ENCODE assay signal across 9 cellular contexts in the genomic region with DNA sequence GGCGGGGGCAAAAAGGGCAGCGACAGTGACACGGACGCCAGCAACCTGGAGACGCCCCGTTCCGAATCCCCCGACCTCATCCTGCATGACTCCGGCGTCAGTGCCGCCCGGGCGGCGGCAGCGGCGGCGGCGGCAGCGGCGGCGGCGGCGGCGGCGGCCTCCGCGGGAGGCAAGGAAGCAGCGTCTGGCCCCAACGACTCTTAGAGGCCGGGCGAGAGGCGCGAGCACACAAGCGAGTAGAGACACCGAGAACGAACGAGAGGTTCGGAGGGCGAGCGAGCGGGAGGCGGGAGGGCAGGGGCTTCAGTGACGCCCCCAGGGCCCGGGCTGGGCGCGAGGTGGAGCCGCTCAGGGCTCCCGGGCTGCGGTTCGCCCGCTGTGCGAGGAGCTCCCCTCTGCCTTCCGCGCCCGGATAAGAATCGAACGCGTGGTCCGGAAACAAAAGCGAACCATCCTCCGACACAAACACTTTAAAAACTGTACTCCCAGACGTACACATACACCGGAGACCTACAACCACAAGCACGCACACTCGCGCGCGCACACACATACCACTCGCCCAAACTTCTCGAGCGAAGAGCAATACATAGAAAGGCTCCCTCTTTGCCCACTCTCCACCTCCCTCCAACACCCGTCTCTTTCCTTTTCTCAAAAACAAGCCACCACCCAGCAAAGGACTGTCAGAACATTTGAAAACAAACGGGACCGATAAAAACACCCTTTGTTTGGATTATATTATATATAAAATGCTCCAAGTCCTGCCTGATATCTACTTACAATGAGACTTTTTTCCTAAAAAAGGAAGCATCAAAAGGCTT. TPM values are rescaled to one million over a fixed set of nuclear protein-coding genes. Genes with fewer than 3 reads are reported as not detected.
DNase-seq lines count a peak whose midpoint lies in the region; ATAC-seq and TF ChIP-seq lines count a peak whose summit lies in the region.
"Had no signal": no experiment of that assay in that cellular context is flagged by ENCODE, and none has a peak within 500 bp of the region (broad histone marks: within the 10 kb centered on the region; RNA-seq: fewer than 3 reads in every experiment).

No MANE protein-coding gene starts in this region.

- intact Hi-C loops in sciatic nerve (cut with DNase I) = loop anchor here (10.0 kb wide), 1 partner anchor 1757 kb away; a partner anchor contains a TSS

- no peaks in the 10 kb centered on the region for H3K36me3 ChIP-seq in smooth muscle cell (ENCODE audit: low read depth)

- H3K27me3 ChIP-seq in smooth muscle cell (ENCODE audit: low read depth) = peaks cover 100% of the 10 kb centered on the region

- H3K4me2 ChIP-seq in smooth muscle cell = peak overlapping the region; percentile 81

- no peaks in the 10 kb centered on the region for H3K79me2 ChIP-seq in smooth muscle cell (ENCODE audit: low read depth)

- H3K9ac ChIP-seq in smooth muscle cell (ENCODE audit: low read depth) = no peak overlapping the region

- DNase-seq in DMS 273 (lab: John Stamatoyannopoulos, UW; ENCODE audit: unreplicated experiment) = peak; percentile 82
- DNase-seq in DMS 273 treated with DMSO at 0.1 percent for 48 hours (lab: John Stamatoyannopoulos, UW) = no peak
- no peak for DNase-seq in HFF-Myc (ENCODE audit: extremely low read depth, low read depth)
- peak; percentile 62 for DNase-seq in UCSD-AML1 (lab: John Stamatoyannopoulos, UW; ENCODE audit: unreplicated experiment)
- no peak for DNase-seq in fibroblast of villous mesenchyme (ENCODE audit: low read depth)
- DNase-seq in smooth muscle cell (lab: John Stamatoyannopoulos, UW; ENCODE audit: unreplicated experiment) = no peak
- DNase-seq in sciatic nerve (ENCODE audit: low spot score) = no peak
- DNase-seq in H4 (ENCODE audit: low spot score) = no peak

- peak overlapping the region; percentile 46 for H2AFZ ChIP-seq in smooth muscle cell (ENCODE audit: low read depth)

- peaks cover 11% of the 10 kb centered on the region for H4K20me1 ChIP-seq in smooth muscle cell (ENCODE audit: low read depth)

- TF ChIP-seq CTCF in HFF-Myc (IDR thresholded peaks at IDR 0.05; ENCODE audit: low read depth, low read length, missing control alignments) (no peak), fibroblast of villous mesenchyme (IDR thresholded peaks at IDR 0.05; ENCODE audit: insufficient read depth, low read depth, low read length) (no peak), smooth muscle cell (IDR thresholded peaks at IDR 0.05; ENCODE audit: borderline replicate concordance, insufficient read depth, poor library complexity, severe bottlenecking) (no peak)

- H3F3A ChIP-seq in smooth muscle cell (ENCODE audit: low read depth) = no peaks in the 10 kb centered on the region

- peaks cover 60% of the 10 kb centered on the region for H3K4me1 ChIP-seq in smooth muscle cell (ENCODE audit: low read depth)

- H3K27ac ChIP-seq in smooth muscle cell (ENCODE audit: low read depth) = no peak overlapping the region
- H3K27ac ChIP-seq: 22Rv1 had no signal

- WGBS in smooth muscle cell (ENCODE audit: low lambda C conversion rate) = under 1% methylated on average over 69 of the region's 74 CpGs

- H3K9me3 ChIP-seq in smooth muscle cell (replicated peaks; ENCODE audit: low read depth) = no peaks in the 10 kb centered on the region

- no peak for ATAC-seq in sciatic nerve

- H3K4me3 ChIP-seq in HFF-Myc (replicated peaks; ENCODE audit: low read depth, low read length) = peak overlapping the region; percentile 15; the same call in 1 of the 2 replicates
- peak overlapping the region; percentile 34 for H3K4me3 ChIP-seq in fibroblast of villous mesenchyme (ENCODE audit: low read depth, low read length)
- H3K4me3 ChIP-seq in smooth muscle cell = peak overlapping the region; percentile 43

RNA-seq across cellular contexts. Expression of a gene that starts 2.8 kb away (rescaled TPM):
- total RNA-seq in fibroblast of villous mesenchyme (under 0.01 and 0.43 TPM in 2 replicates), smooth muscle cell (0.49 and 0.63 TPM in 2 replicates), sciatic nerve (not detected)
- polyA plus RNA-seq in smooth muscle cell = 0.17 and 0.26 TPM in 2 replicates
- 0.10 TPM in 2 replicates for total RNA-seq in H4 (2014; rRNA removed; shearing (Covaris generic))

RNA-seq across cellular contexts. Expression of a gene that starts 58.0 kb away (rescaled TPM):
- total RNA-seq in fibroblast of villous mesenchyme = 23.7 and 25.1 TPM in 2 replicates
- 27.2 and 27.8 TPM in 2 replicates for total RNA-seq in smooth muscle cell
- polyA plus RNA-seq in smooth muscle cell = 9.8 and 19.1 TPM in 2 replicates
- total RNA-seq in sciatic nerve = 25.0 TPM
- total RNA-seq in H4 (2014; rRNA removed; shearing (Covaris generic)) = 15.4 and 15.6 TPM in 2 replicates

Comparison
In these comparisons a context has a peak if more than half of its experiments do, and no peak if none do; other contexts are left out.
1. DNase-seq: peak in DMS 273 (single experiment) and UCSD-AML1 (single experiment); none in DMS 273 treated with DMSO at 0.1 percent for 48 hours (single experiment), HFF-Myc (single experiment), fibroblast of villous mesenchyme (single experiment), smooth muscle cell (single experiment), sciatic nerve (single experiment) and H4 (single experiment).
2. Peak in every context shown above with its lines, with median percentiles within 50 percentile points of each other: H3K4me3 ChIP-seq.